In the genomic region with DNA sequence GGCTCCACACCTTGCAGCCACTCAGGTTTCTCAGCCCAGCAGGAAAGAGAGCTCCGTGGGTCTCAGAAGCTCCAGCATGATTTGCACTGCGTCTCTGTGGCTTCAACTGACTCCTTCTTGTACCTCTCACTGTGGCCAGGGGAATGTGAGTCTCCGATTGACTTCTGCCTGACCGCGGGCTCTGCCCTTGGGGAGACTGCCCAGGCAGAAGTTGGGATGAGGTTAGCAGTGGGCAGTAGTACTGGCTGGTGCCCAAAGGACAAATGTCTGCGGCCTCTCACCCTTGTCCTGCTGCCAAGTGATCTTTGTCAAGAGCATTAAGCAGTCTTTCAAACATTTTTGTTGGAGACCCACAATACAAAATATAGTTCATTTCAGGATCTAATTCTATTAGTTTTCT, we compare ENCODE assay signal across 24 cellular contexts. TPM values are rescaled to one million over a fixed set of nuclear protein-coding genes. Genes with fewer than 3 reads are reported as not detected.
"Had no signal": no experiment of that assay in that cellular context is flagged by ENCODE, and none has a peak within 500 bp of the region (broad histone marks: within the 10 kb centered on the region; RNA-seq: fewer than 3 reads in every experiment).

No MANE protein-coding gene starts in this region.

- ATAC-seq: left cardiac atrium; left ventricle myocardium superior; sciatic nerve; stimulated activated naive B cell treated with anti-CD40 and anti-IgM and Interleukin-4, amounts not matched to agents 10 μg/mL and 1 μg/mL and 100 μg/mL, for 72 hours; stimulated activated naive CD8-positive, alpha-beta T cell treated with anti-CD3 and anti-CD28 coated beads, Interleukin-15, amount 100 ng/mL, for 72 hours; upper lobe of right lung had no signal

- H3K9me3 ChIP-seq: psoas muscle, testis, tibial nerve, upper lobe of right lung, vagina had no signal

- H3K4me1 ChIP-seq: psoas muscle, testis, upper lobe of right lung, vagina had no signal

- H3K36me3 ChIP-seq: tibial nerve, upper lobe of right lung, vagina had no signal

- H3K36me3 Mint-ChIP-seq: stimulated activated naive B cell treated with anti-CD40 and anti-IgM and Interleukin-4, amounts not matched to agents 10 μg/mL and 1 μg/mL and 100 μg/mL, for 72 hours had no signal

- H2AFZ ChIP-seq: hepatocyte had no signal

- H3K27ac ChIP-seq: hepatocyte, psoas muscle, skin epidermis, testis, tibial nerve, upper lobe of right lung, vagina had no signal

- H3K4me2 ChIP-seq: hepatocyte had no signal

- H3K4me3 Mint-ChIP-seq: nephron; stimulated activated naive B cell treated with anti-CD40 and anti-IgM and Interleukin-4, amounts not matched to agents 10 μg/mL and 1 μg/mL and 100 μg/mL, for 72 hours; stimulated activated naive CD8-positive, alpha-beta T cell treated with anti-CD3 and anti-CD28 coated beads, Interleukin-15, amount 100 ng/mL, for 72 hours had no signal

- H3K27me3 Mint-ChIP-seq: stimulated activated naive B cell treated with anti-CD40 and anti-IgM and Interleukin-4, amounts not matched to agents 10 μg/mL and 1 μg/mL and 100 μg/mL, for 72 hours; stimulated activated naive CD8-positive, alpha-beta T cell treated with anti-CD3 and anti-CD28 coated beads, Interleukin-15, amount 100 ng/mL, for 72 hours had no signal

- FAIRE-seq: kidney had no signal

- H3K9me3 Mint-ChIP-seq: stimulated activated naive B cell treated with anti-CD40 and anti-IgM and Interleukin-4, amounts not matched to agents 10 μg/mL and 1 μg/mL and 100 μg/mL, for 72 hours; stimulated activated naive CD8-positive, alpha-beta T cell treated with anti-CD3 and anti-CD28 coated beads, Interleukin-15, amount 100 ng/mL, for 72 hours had no signal

- DNase-seq: cortex of kidney; dorsolateral prefrontal cortex; effector CD8-positive, alpha-beta T cell; foreskin melanocyte; head of caudate nucleus; kidney; left cardiac atrium; left ventricle myocardium superior; mammary epithelial cell; psoas muscle; retina; stimulated activated CD4-positive, alpha-beta T cell treated with anti-CD3 and anti-CD28 coated beads, Interleukin-2, amount 100 ng/mL, for 24 hours; stimulated activated CD4-positive, alpha-beta T cell treated with anti-CD3 and anti-CD28 coated beads, Interleukin-4, amount 100 ng/mL, for 4 hours; stimulated activated naive B cell treated with anti-CD40 and anti-IgM and Interleukin-4, amounts not matched to agents 10 μg/mL and 1 μg/mL and 100 μg/mL, for 72 hours; stimulated activated naive CD8-positive, alpha-beta T cell treated with anti-CD3 and anti-CD28 coated beads, Interleukin-15, amount 100 ng/mL, for 72 hours; testis; upper lobe of right lung had no signal

- H3K4me3 ChIP-seq: dorsolateral prefrontal cortex, hepatocyte, psoas muscle, skin epidermis, testis, tibial nerve, upper lobe of right lung, vagina had no signal

- H3K27me3 ChIP-seq: dorsolateral prefrontal cortex, hepatocyte, testis, tibial nerve, upper lobe of right lung, vagina had no signal

- H3K27ac Mint-ChIP-seq: nephron; stimulated activated naive B cell treated with anti-CD40 and anti-IgM and Interleukin-4, amounts not matched to agents 10 μg/mL and 1 μg/mL and 100 μg/mL, for 72 hours; stimulated activated naive CD8-positive, alpha-beta T cell treated with anti-CD3 and anti-CD28 coated beads, Interleukin-15, amount 100 ng/mL, for 72 hours had no signal

- H3K4me1 Mint-ChIP-seq: nephron; stimulated activated naive CD8-positive, alpha-beta T cell treated with anti-CD3 and anti-CD28 coated beads, Interleukin-15, amount 100 ng/mL, for 72 hours had no signal

- H3K79me2 ChIP-seq: hepatocyte had no signal

RNA-seq across cellular contexts. Expression of a gene that starts 34.4 kb away (rescaled TPM):
- total RNA-seq: mononuclear cell, psoas muscle had no signal

RNA-seq across cellular contexts. Expression of a gene that starts 39.7 kb away (rescaled TPM):
- total RNA-seq: vagina had no signal
- polyA plus RNA-seq: mammary epithelial cell had no signal
